Comparison of ENCODE assay signal across 9 cellular contexts in genomic region chr1:184940226-184940625, GRCh38.
"Had no signal": no experiment of that assay in that cellular context is flagged by ENCODE, and none has a peak within 500 bp of the region (broad histone marks: within the 10 kb centered on the region; RNA-seq: fewer than 3 reads in every experiment).

No MANE protein-coding gene starts in this region.

- H3K9me3 ChIP-seq: tibial nerve had no signal

- H3K27me3 ChIP-seq: tibial nerve had no signal

- H3K4me3 ChIP-seq: tibial nerve had no signal

- H3K27ac Mint-ChIP-seq: activated CD4-positive, alpha-beta T cell treated with anti-CD3 and anti-CD28 coated beads, Interleukin-2, amount 10 ng/mL, durations not matched to agents 24 days and 14 days; activated T-helper 1 cell treated with anti-CD3 and anti-CD28 coated beads, Interleukin-12 subunit alpha, Interleukin-12 subunit beta, Interleukin-2, Interleukin-4 antibody, amounts not matched to agents 30 ng/mL and 10 ng/mL and 1 ng/mL, durations not matched to agents 14 hours and 24 hours and 36 hours; mesothelial cell of epicardium; stimulated activated effector memory CD8-positive, alpha-beta T cell treated with anti-CD3 and anti-CD28 coated beads, Interleukin-12 subunit alpha, Interleukin-12 subunit beta, amount 100 ng/mL, for 72 hours; WTC11 had no signal

- H3K4me3 Mint-ChIP-seq: activated CD4-positive, alpha-beta T cell treated with anti-CD3 and anti-CD28 coated beads, Interleukin-2, amount 10 ng/mL, durations not matched to agents 24 days and 14 days; activated T-helper 1 cell treated with anti-CD3 and anti-CD28 coated beads, Interleukin-12 subunit alpha, Interleukin-12 subunit beta, Interleukin-2, Interleukin-4 antibody, amounts not matched to agents 30 ng/mL and 10 ng/mL and 1 ng/mL, durations not matched to agents 14 hours and 24 hours and 36 hours; mesothelial cell of epicardium; stimulated activated effector memory CD8-positive, alpha-beta T cell treated with anti-CD3 and anti-CD28 coated beads, Interleukin-12 subunit alpha, Interleukin-12 subunit beta, amount 100 ng/mL, for 72 hours; WTC11 had no signal

- H3K36me3 Mint-ChIP-seq: mesothelial cell of epicardium; stimulated activated effector memory CD8-positive, alpha-beta T cell treated with anti-CD3 and anti-CD28 coated beads, Interleukin-12 subunit alpha, Interleukin-12 subunit beta, amount 100 ng/mL, for 72 hours; WTC11 had no signal

- H3K9me3 Mint-ChIP-seq: activated CD4-positive, alpha-beta T cell treated with anti-CD3 and anti-CD28 coated beads, Interleukin-2, amount 10 ng/mL, durations not matched to agents 24 days and 14 days; activated T-helper 1 cell treated with anti-CD3 and anti-CD28 coated beads, Interleukin-12 subunit alpha, Interleukin-12 subunit beta, Interleukin-2, Interleukin-4 antibody, amounts not matched to agents 30 ng/mL and 10 ng/mL and 1 ng/mL, durations not matched to agents 14 hours and 24 hours and 36 hours; WTC11 had no signal

- ATAC-seq: stimulated activated effector memory CD8-positive, alpha-beta T cell treated with anti-CD3 and anti-CD28 coated beads, Interleukin-12 subunit alpha, Interleukin-12 subunit beta, amount 100 ng/mL, for 72 hours; WTC11 had no signal

- H3K27ac ChIP-seq: tibial nerve had no signal

- DNase-seq: activated CD4-positive, alpha-beta T cell treated with anti-CD3 and anti-CD28 coated beads, Interleukin-2, amount 10 ng/mL, durations not matched to agents 24 days and 14 days; activated naive CD4-positive, alpha-beta T cell treated with anti-CD3 and anti-CD28 coated beads, Interleukin-2, amount 50 U/mL, for 16 hours; kidney glomerular epithelial cell; small intestine had no signal

- H3K27me3 Mint-ChIP-seq: activated CD4-positive, alpha-beta T cell treated with anti-CD3 and anti-CD28 coated beads, Interleukin-2, amount 10 ng/mL, durations not matched to agents 24 days and 14 days had no signal

- H3K36me3 ChIP-seq: tibial nerve had no signal
